In the genomic region with DNA sequence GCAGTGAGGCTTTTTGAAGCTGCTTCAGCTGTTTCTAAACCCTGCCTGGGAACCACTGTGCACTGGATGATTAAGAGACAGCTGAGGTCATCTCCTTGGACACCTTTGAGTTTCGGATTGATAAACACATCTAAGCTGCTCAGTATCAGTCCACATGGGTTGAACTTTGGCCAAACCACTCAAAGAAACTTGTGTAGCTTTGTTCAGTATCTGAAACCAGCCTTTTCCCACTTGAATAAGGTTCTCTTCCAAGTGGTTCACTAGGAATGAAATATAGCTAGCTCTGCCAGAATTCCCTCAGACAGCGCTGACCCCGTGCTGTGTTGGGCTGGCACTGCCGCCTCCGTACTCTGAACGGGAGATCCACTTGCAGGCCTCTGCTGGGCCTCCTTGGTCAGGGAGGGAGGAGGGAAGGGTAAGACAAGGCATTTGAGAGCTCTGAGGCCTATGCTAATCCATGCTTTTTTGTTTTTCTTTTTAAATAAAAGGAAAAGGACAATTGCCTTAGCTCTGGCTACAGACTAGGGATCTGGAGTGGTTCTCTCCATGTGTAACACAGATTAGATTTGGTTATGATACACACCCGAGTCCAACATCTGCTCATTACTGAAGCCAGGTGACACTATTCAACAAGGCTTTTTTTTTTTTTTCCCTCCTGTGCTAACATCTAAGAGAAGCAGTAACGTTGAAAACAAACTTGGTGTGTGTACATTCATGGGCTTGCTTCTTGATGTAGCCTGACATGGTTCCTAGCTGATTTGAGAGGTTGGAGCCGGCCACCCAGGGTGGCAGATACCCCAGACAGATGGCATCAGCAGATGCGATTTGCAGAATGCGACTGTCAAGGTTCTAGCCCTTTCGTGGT, we compare ENCODE assay signal across 8 cellular contexts.
DNase-seq lines count a peak whose midpoint lies in the region; ATAC-seq and TF ChIP-seq lines count a peak whose summit lies in the region.

No MANE protein-coding gene starts in this region.

- H3K36me3 ChIP-seq in uterus (no peaks in the 10 kb centered on the region), colonic mucosa (no peaks in the 10 kb centered on the region)

- H3K4me1 ChIP-seq in uterus (no peaks in the 10 kb centered on the region), colonic mucosa (no peaks in the 10 kb centered on the region)

- no peak for TF ChIP-seq POLR2A in uterus (IDR thresholded peaks at IDR 0.05)

- peak; percentile 72 for DNase-seq in DMS 273 (lab: John Stamatoyannopoulos, UW; ENCODE audit: unreplicated experiment)
- DNase-seq in amniotic epithelial cell (ENCODE audit: low read depth): peak; percentile 97
- DNase-seq in left colon: peak in 1 of 2 donors; percentile 6
- peak in 1 of 2 donors; percentile 44 for DNase-seq in uterus
- no peak for DNase-seq in colonic mucosa
- DNase-seq in activated CD4-positive, alpha-beta T cell treated with anti-CD3 and anti-CD28 coated beads, Interleukin-2, amount 50 U/mL, for 1 hour: no peak

- peak overlapping the region; percentile 32 to 56 for H3K27ac ChIP-seq in uterus
- no peak overlapping the region for H3K27ac ChIP-seq in colonic mucosa

- intact Hi-C loops in left colon (cut with DNase I, micrococcal nuclease): no loop called here
- intact Hi-C loops in uterus (cut with DNase I; ENCODE audit: low total_unique reads): no loop called here
- intact Hi-C loops in colonic mucosa (cut with DNase I): no loop called here

- no peaks in the 10 kb centered on the region for H3K27me3 ChIP-seq in uterus
- H3K27me3 ChIP-seq in colonic mucosa: no peaks in the 10 kb centered on the region

- ATAC-seq in GM19035 (IDR thresholded peaks at IDR 0.05; ENCODE audit: unreplicated experiment) (peak; percentile 93), HG03175 (IDR thresholded peaks at IDR 0.05; ENCODE audit: unreplicated experiment) (peak; percentile 97), left colon (peak; percentile 69)

- no peak overlapping the region for H3K9ac ChIP-seq in colonic mucosa (ENCODE audit: low read depth in 2 of 2, low read length in 2 of 2)

- TF ChIP-seq CTCF in uterus (IDR thresholded peaks at IDR 0.05) (peak in 1 of 4 experiments; percentile 11), colonic mucosa (IDR thresholded peaks at IDR 0.05) (no peak)

- H3K9me3 ChIP-seq in uterus (no peaks in the 10 kb centered on the region), colonic mucosa (no peaks in the 10 kb centered on the region)

- no peak overlapping the region for H3K4me3 ChIP-seq in uterus
- no peak overlapping the region for H3K4me3 ChIP-seq in colonic mucosa

Comparison
In these comparisons a context has a peak if more than half of its experiments do, and no peak if none do; other contexts are left out.
1. DNase-seq: peak in DMS 273 (single experiment) and amniotic epithelial cell (single experiment); none in colonic mucosa (single experiment) and activated CD4-positive, alpha-beta T cell treated with anti-CD3 and anti-CD28 coated beads, Interleukin-2, amount 50 U/mL, for 1 hour (single experiment).
2. Peak in every context shown above with its lines, with median percentiles within 50 percentile points of each other: ATAC-seq.